In the genomic region with DNA sequence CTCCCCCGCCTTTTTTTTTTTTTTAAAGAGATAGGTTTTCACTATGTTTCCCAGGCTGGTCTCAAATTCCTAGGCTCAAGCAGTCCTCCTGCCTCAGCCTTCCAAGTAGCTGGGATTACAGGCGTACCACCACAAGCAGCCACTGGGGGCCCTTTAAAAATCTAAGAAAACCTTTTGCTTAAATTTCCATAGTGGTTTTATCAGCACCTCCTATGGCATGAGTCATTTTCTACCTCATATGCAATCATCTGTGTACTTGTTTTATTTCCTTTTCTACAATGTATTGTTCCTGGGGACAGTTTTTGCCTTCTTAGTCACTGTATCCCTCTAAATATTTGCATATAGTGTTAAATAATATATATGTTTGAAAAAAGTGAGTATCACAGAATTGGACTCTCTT, we compare ENCODE assay signal across 8 cellular contexts. TPM values are rescaled to one million over a fixed set of nuclear protein-coding genes. Genes with fewer than 3 reads are reported as not detected.
DNase-seq lines count a peak whose midpoint lies in the region; ATAC-seq and TF ChIP-seq lines count a peak whose summit lies in the region.

No MANE protein-coding gene starts in this region.

- H3K56ac ChIP-seq in IMR-90 (ENCODE audit: extremely low read depth, insufficient read depth, low read length): no peak overlapping the region

- WGBS in IMR-90 (ENCODE audit: extremely low coverage in 2 of 2, insufficient read length in 1 of 2), 2 experiments: no CpG with 5 or more reads among the region's 2 CpGs

- H3K27ac ChIP-seq in IMR-90 (ENCODE audit: insufficient read depth, low read length): no peak overlapping the region

- H3K4me2 ChIP-seq in IMR-90 (ENCODE audit: low read depth, low read length): no peak overlapping the region

- DNase-seq in DMS 273 (lab: John Stamatoyannopoulos, UW; ENCODE audit: unreplicated experiment) (peak; percentile 53), DMS 273 treated with DMSO at 0.1 percent for 48 hours (lab: John Stamatoyannopoulos, UW) (no peak), IMR-90 (peak; percentile 83), erythroblast (lab: John Stamatoyannopoulos, UW) (peak; percentile 53 to 64), NCI-H774 (lab: John Stamatoyannopoulos, UW) (no peak)
- DNase-seq in stimulated activated CD4-positive, alpha-beta T cell treated with anti-CD3 and anti-CD28 coated beads, Interleukin-1b, Interleukin-23, amount 100 ng/mL, for 48 hours: peak; percentile 51

- in situ Hi-C loops in IMR-90 (cut with MboI; ENCODE audit: low sequenced_read_pairs): no loop called here

- peaks cover 14% of the 10 kb centered on the region for H3K9me1 ChIP-seq in IMR-90 (ENCODE audit: insufficient read depth, low read length)

- POLR2A ChIA-PET in IMR-90 (lab: Charles Lee; ENCODE audit: unreplicated experiment): no interaction called here

- peak; percentile 47 for TF ChIP-seq CTCF in IMR-90 (conservative IDR thresholded peaks at IDR 0.05; ENCODE audit: low read depth, low read length)
- peak; percentile 42 for TF ChIP-seq CTCF in WI38 (IDR thresholded peaks at IDR 0.05; ENCODE audit: low read depth, low read length)

- dilution Hi-C loops in IMR-90 (cut with HindIII; ENCODE audit: low sequenced_read_pairs, unreplicated experiment): no loop called here

- no peak overlapping the region for H2BK120ac ChIP-seq in IMR-90 (ENCODE audit: low read depth, low read length)

- CTCF ChIA-PET in IMR-90 (lab: Yijun Ruan, JAX): interaction anchor here (1.4 kb wide), 1 partner anchor 36 kb away, joined by 3 read pairs; no protein-coding TSS in a partner anchor

- H3K27me3 ChIP-seq in IMR-90 (ENCODE audit: control insufficient read depth, insufficient read depth, low read length): no peaks in the 10 kb centered on the region

- H2AK9ac ChIP-seq in IMR-90 (replicated peaks; ENCODE audit: low read depth, low read length, poor library complexity): no peak overlapping the region

- peaks cover 12% of the 10 kb centered on the region for H3K4me1 ChIP-seq in IMR-90 (ENCODE audit: control insufficient read depth, insufficient read depth, low read length)

- H4K5ac ChIP-seq in IMR-90 (ENCODE audit: low read depth, low read length): no peak overlapping the region

- no peak overlapping the region for H3K4ac ChIP-seq in IMR-90 (ENCODE audit: low read depth, low read length)

- H4K91ac ChIP-seq in IMR-90 (ENCODE audit: insufficient read depth, low read depth, low read length): no peak overlapping the region

- no peak overlapping the region for H3K23ac ChIP-seq in IMR-90 (ENCODE audit: low read depth, low read length)

- TF ChIP-seq RAD21 in IMR-90 (IDR thresholded peaks at IDR 0.05; ENCODE audit: low read length): peak; percentile 41

- TF ChIP-seq POLR2A in IMR-90 (IDR thresholded peaks at IDR 0.05; ENCODE audit: low read depth, low read length) (no peak), erythroblast (IDR thresholded peaks at IDR 0.05; ENCODE audit: low read length) (no peak)

- peaks cover 74% of the 10 kb centered on the region for H4K20me1 ChIP-seq in IMR-90 (ENCODE audit: insufficient read depth, low read length)

- no peak overlapping the region for H3K9ac ChIP-seq in IMR-90 (ENCODE audit: low read depth, low read length)

- H2AK5ac ChIP-seq in IMR-90 (ENCODE audit: low read depth, low read length): no peak overlapping the region

- H3K9me3 ChIP-seq in IMR-90 (ENCODE audit: control insufficient read depth, insufficient read depth, low read length): no peaks in the 10 kb centered on the region

- H3K36me3 ChIP-seq in IMR-90 (ENCODE audit: control insufficient read depth, insufficient read depth, low read length): no peaks in the 10 kb centered on the region; the same call in 1 of the 2 replicates

- ATAC-seq in IMR-90 (ENCODE audit: low read depth) (peak; percentile 75), GM18517 (IDR thresholded peaks at IDR 0.05; ENCODE audit: unreplicated experiment) (no peak)

- intact Hi-C loops in IMR-90 (cut with micrococcal nuclease): loop anchor here (10.0 kb wide), 1 partner anchor 167 kb away; no protein-coding TSS in a partner anchor

- no peak overlapping the region for H2BK15ac ChIP-seq in IMR-90 (ENCODE audit: low read depth, low read length)

- no peak overlapping the region for H4K8ac ChIP-seq in IMR-90 (ENCODE audit: low read depth in 2 of 2, low read length in 2 of 2)

- H3K18ac ChIP-seq in IMR-90 (ENCODE audit: low read depth, low read length): no peak overlapping the region

- no peak overlapping the region for H2AFZ ChIP-seq in IMR-90 (replicated peaks; ENCODE audit: low read length, poor library complexity)

- H3K79me1 ChIP-seq in IMR-90 (ENCODE audit: low read depth in 1 of 2, low read length in 2 of 2): peaks cover 33 to 68% of the 10 kb centered on the region in 2 experiments

- H2BK5ac ChIP-seq in IMR-90 (ENCODE audit: low read depth, low read length, poor library complexity, severe bottlenecking): no peak overlapping the region

- no peak overlapping the region for H3K4me3 ChIP-seq in IMR-90 (ENCODE audit: insufficient read depth, low read depth, low read length)
- H3K4me3 ChIP-seq in WI38 (ENCODE audit: low read depth, low read length): no peak overlapping the region

- H3K14ac ChIP-seq in IMR-90 (replicated peaks; ENCODE audit: low read depth, low read length): no peak overlapping the region

- no peak overlapping the region for H2BK20ac ChIP-seq in IMR-90 (ENCODE audit: low read depth, low read length)

- BruUV-seq in IMR-90 (replicated peaks; lab: Mats Ljungman, UMichigan): no TSS peak

TF ChIP-seq in IMR-90, 13 proteins besides CTCF, POLR2A, EP300 and RAD21:
- TF ChIP-seq SMC3 (IDR thresholded peaks at IDR 0.05; ENCODE audit: low read depth, low read length): peak; percentile 36; the same call in 1 of the 2 replicates
- no peak for TF ChIP-seq ELK1 (IDR thresholded peaks at IDR 0.05; ENCODE audit: borderline replicate concordance, low read depth, low read length)
- peak; percentile 73 for TF ChIP-seq CEBPB (IDR thresholded peaks at IDR 0.05; ENCODE audit: low read depth, low read length)
- TF ChIP-seq MAFK (IDR thresholded peaks at IDR 0.05; ENCODE audit: low read depth, low read length): no peak
TF ChIP-seq in IMR-90: peak in this region for 2.

RNA-seq across cellular contexts. Expression of gene GNA13, which starts 29.2 kb away (rescaled TPM):
- 37.6 and 57.2 TPM in 2 replicates for total RNA-seq in IMR-90 (2012; rRNA removed)
- 11.3 and 13.8 TPM in 2 replicates for polyA plus RNA-seq in IMR-90 (2012; rRNA removed)
- 3.5 and 3.9 TPM in 2 replicates for polyA plus RNA-seq in IMR-90 (2012; cell fraction: cytosol; rRNA removed)
- 2.6 and 9.4 TPM in 2 replicates for polyA plus RNA-seq in IMR-90 (2012; cell fraction: nucleus; rRNA removed; ENCODE audit: low replicate concordance)

Comparison
In these comparisons a context has a peak if more than half of its experiments do, and no peak if none do; other contexts are left out.
1. DNase-seq: peak in DMS 273 (single experiment), IMR-90 (single experiment), erythroblast (2 of 2) and stimulated activated CD4-positive, alpha-beta T cell treated with anti-CD3 and anti-CD28 coated beads, Interleukin-1b, Interleukin-23, amount 100 ng/mL, for 48 hours (single experiment); none in DMS 273 treated with DMSO at 0.1 percent for 48 hours (single experiment) and NCI-H774 (single experiment).